In genomic region chr9:7828344-7828743, GRCh38 we compare ENCODE assay signal across 16 cellular contexts.
"Had no signal": no experiment of that assay in that cellular context is flagged by ENCODE, and none has a peak within 500 bp of the region (broad histone marks: within the 10 kb centered on the region; RNA-seq: fewer than 3 reads in every experiment).

No MANE protein-coding gene starts in this region.

- H3K4me3 ChIP-seq: adrenal gland, transverse colon had no signal

- H3K27me3 ChIP-seq: adrenal gland, neutrophil, transverse colon had no signal

- ATAC-seq: naive thymus-derived CD4-positive, alpha-beta T cell; stimulated activated memory B cell treated with anti-CD40 and anti-IgM and Interleukin-4, amounts not matched to agents 10 μg/mL and 1 μg/mL and 100 μg/mL, for 72 hours had no signal

- H3K9me3 Mint-ChIP-seq: activated B cell treated with CpG ODN at 0.5 μM for 24 hours; activated naive CD4-positive, alpha-beta T cell treated with anti-CD3 and anti-CD28 coated beads, Interleukin-2, amount 10 ng/mL, durations not matched to agents 7 days and 5 days; endodermal cell; immature natural killer cell; T-helper 1 cell treated with Interleukin-12 subunit alpha and Interleukin-12 subunit beta and Interleukin-4 antibody, amounts not matched to agents 30 μg/mL and 1 μg/mL, for 36 hours had no signal

- H3K27ac Mint-ChIP-seq: activated B cell treated with CpG ODN at 0.5 μM for 24 hours; activated CD4-positive, alpha-beta T cell treated with anti-CD3 and anti-CD28 coated beads, Interleukin-2, amount 10 ng/mL, durations not matched to agents 7 days and 5 days; activated naive CD4-positive, alpha-beta T cell treated with anti-CD3 and anti-CD28 coated beads, Interleukin-2, amount 10 ng/mL, durations not matched to agents 7 days and 5 days; brain; endodermal cell; immature natural killer cell; naive thymus-derived CD4-positive, alpha-beta T cell; stimulated activated memory B cell treated with anti-CD40 and anti-IgM and Interleukin-4, amounts not matched to agents 10 μg/mL and 1 μg/mL and 100 μg/mL, for 72 hours; T-helper 1 cell treated with Interleukin-12 subunit alpha and Interleukin-12 subunit beta and Interleukin-4 antibody, amounts not matched to agents 30 μg/mL and 1 μg/mL, for 36 hours had no signal

- H3K27ac ChIP-seq: adrenal gland, neutrophil, transverse colon had no signal

- H3K4me1 ChIP-seq: adrenal gland, transverse colon had no signal

- DNase-seq: activated B cell treated with CpG ODN at 0.5 μM for 24 hours; activated CD4-positive, alpha-beta T cell treated with anti-CD3 and anti-CD28 coated beads, Interleukin-2, amount 10 ng/mL, durations not matched to agents 7 days and 5 days; activated CD8-positive, alpha-beta memory T cell treated with anti-CD3 and anti-CD28 coated beads for 24 hours; activated naive CD4-positive, alpha-beta T cell treated with anti-CD3 and anti-CD28 coated beads, Interleukin-2, amount 10 ng/mL, durations not matched to agents 7 days and 5 days; endodermal cell; erythroblast; glutamatergic neuron; immature natural killer cell; naive thymus-derived CD4-positive, alpha-beta T cell; substantia nigra; transverse colon had no signal

- H3K9me3 ChIP-seq: adrenal gland, neutrophil, transverse colon had no signal

- H3K36me3 ChIP-seq: adrenal gland, neutrophil, transverse colon had no signal

- H3K36me3 Mint-ChIP-seq: activated naive CD4-positive, alpha-beta T cell treated with anti-CD3 and anti-CD28 coated beads, Interleukin-2, amount 10 ng/mL, durations not matched to agents 7 days and 5 days; brain; immature natural killer cell; naive thymus-derived CD4-positive, alpha-beta T cell; stimulated activated memory B cell treated with anti-CD40 and anti-IgM and Interleukin-4, amounts not matched to agents 10 μg/mL and 1 μg/mL and 100 μg/mL, for 72 hours had no signal

- H3K4me1 Mint-ChIP-seq: activated B cell treated with CpG ODN at 0.5 μM for 24 hours; activated CD4-positive, alpha-beta T cell treated with anti-CD3 and anti-CD28 coated beads, Interleukin-2, amount 10 ng/mL, durations not matched to agents 7 days and 5 days; activated naive CD4-positive, alpha-beta T cell treated with anti-CD3 and anti-CD28 coated beads, Interleukin-2, amount 10 ng/mL, durations not matched to agents 7 days and 5 days; brain; endodermal cell; immature natural killer cell; naive thymus-derived CD4-positive, alpha-beta T cell; stimulated activated memory B cell treated with anti-CD40 and anti-IgM and Interleukin-4, amounts not matched to agents 10 μg/mL and 1 μg/mL and 100 μg/mL, for 72 hours had no signal

- H3K27me3 Mint-ChIP-seq: activated CD4-positive, alpha-beta T cell treated with anti-CD3 and anti-CD28 coated beads, Interleukin-2, amount 10 ng/mL, durations not matched to agents 7 days and 5 days; activated naive CD4-positive, alpha-beta T cell treated with anti-CD3 and anti-CD28 coated beads, Interleukin-2, amount 10 ng/mL, durations not matched to agents 7 days and 5 days; brain; stimulated activated memory B cell treated with anti-CD40 and anti-IgM and Interleukin-4, amounts not matched to agents 10 μg/mL and 1 μg/mL and 100 μg/mL, for 72 hours had no signal

- H3K4me3 Mint-ChIP-seq: activated B cell treated with CpG ODN at 0.5 μM for 24 hours; activated CD4-positive, alpha-beta T cell treated with anti-CD3 and anti-CD28 coated beads, Interleukin-2, amount 10 ng/mL, durations not matched to agents 7 days and 5 days; activated naive CD4-positive, alpha-beta T cell treated with anti-CD3 and anti-CD28 coated beads, Interleukin-2, amount 10 ng/mL, durations not matched to agents 7 days and 5 days; brain; endodermal cell; immature natural killer cell; naive thymus-derived CD4-positive, alpha-beta T cell; stimulated activated memory B cell treated with anti-CD40 and anti-IgM and Interleukin-4, amounts not matched to agents 10 μg/mL and 1 μg/mL and 100 μg/mL, for 72 hours; T-helper 1 cell treated with Interleukin-12 subunit alpha and Interleukin-12 subunit beta and Interleukin-4 antibody, amounts not matched to agents 30 μg/mL and 1 μg/mL, for 36 hours had no signal
